ENCODE assay signal across 2 cellular contexts in genomic region chr5:91418158-91418557, GRCh38.
TF ChIP-seq lines count a peak whose summit lies in the region.

No MANE protein-coding gene starts in this region.

TF ChIP-seq in A549, 52 proteins besides CTCF, POLR2A, EP300 and RAD21:
- TF ChIP-seq GATA3 (IDR thresholded peaks at IDR 0.05; ENCODE audit: borderline replicate concordance) (peak; percentile 53; the same call in 1 of the 2 replicates), FOXS1 (CRISPR knock-in tag; IDR thresholded peaks at IDR 0.05) (no peak)
TF ChIP-seq in A549: peak in this region for 1.

TF ChIP-seq in H1, 55 proteins besides CTCF, POLR2A, EP300 and RAD21:
- no peak for TF ChIP-seq KDM5A (IDR thresholded peaks at IDR 0.05; ENCODE audit: low read length)
- TF ChIP-seq CREB1 (IDR thresholded peaks at IDR 0.05) = no peak
- TF ChIP-seq CHD1 (IDR thresholded peaks at IDR 0.05; ENCODE audit: low read depth, low read length) = no peak
- TF ChIP-seq FOSL1 (IDR thresholded peaks at IDR 0.05; ENCODE audit: insufficient read depth, low read depth, low read length) = no peak
- TF ChIP-seq NANOG (IDR thresholded peaks at IDR 0.05; ENCODE audit: insufficient read depth, low read depth, low read length, poor library complexity, severe bottlenecking) = no peak
- no peak for TF ChIP-seq JUND (IDR thresholded peaks at IDR 0.05; ENCODE audit: low read length)
- no peak for TF ChIP-seq TEAD4 (IDR thresholded peaks at IDR 0.05; ENCODE audit: low read depth, low read length)
